ENCODE assay signal across 1 cellular context in genomic region chr22:36252754-36253522, GRCh38.
TF ChIP-seq lines count a peak whose summit lies in the region.

APOL1 (plus strand) TSS chr22:36253133; CDS start chr22:36254956, 1,823 bp downstream.

TF ChIP-seq in GM23338, 12 proteins besides CTCF, POLR2A, EP300 and RAD21 (continued from another document):
- TF ChIP-seq ZNF462 (CRISPR knock-in tag; IDR thresholded peaks at IDR 0.05), result no peak
- TF ChIP-seq POLR2AphosphoS5 (IDR thresholded peaks at IDR 0.05; ENCODE audit: low read depth), result no peak
- no peak for TF ChIP-seq EZH2 (IDR thresholded peaks at IDR 0.05; ENCODE audit: low read depth, unreplicated experiment)
- TF ChIP-seq EZH2phosphoT487 (IDR thresholded peaks at IDR 0.05; ENCODE audit: unreplicated experiment), result no peak
